In the genomic region with DNA sequence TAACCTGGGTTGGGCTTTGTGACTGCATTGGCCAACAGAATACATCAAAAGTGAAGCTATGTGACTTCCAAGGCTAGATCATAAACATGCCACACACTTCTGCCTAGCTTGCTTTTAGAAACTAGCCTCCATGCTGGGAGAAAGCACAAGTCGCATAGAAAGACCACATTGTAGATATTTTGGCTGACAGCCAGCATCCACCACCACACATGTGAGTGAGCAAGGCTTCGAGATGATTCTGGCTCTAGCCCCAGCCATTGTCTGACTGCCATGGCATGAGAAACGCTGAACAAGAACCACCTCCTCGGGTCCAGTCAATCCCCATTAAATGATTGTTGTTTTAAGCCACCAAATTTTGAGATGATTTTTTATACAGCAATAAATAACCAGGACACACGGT, we compare ENCODE assay signal across 14 cellular contexts. TPM values are rescaled to one million over a fixed set of nuclear protein-coding genes. Genes with fewer than 3 reads are reported as not detected.
DNase-seq lines count a peak whose midpoint lies in the region; ATAC-seq lines count a peak whose summit lies in the region.
"Had no signal": no experiment of that assay in that cellular context is flagged by ENCODE, and none has a peak within 500 bp of the region (broad histone marks: within the 10 kb centered on the region; RNA-seq: fewer than 3 reads in every experiment).

No MANE protein-coding gene starts in this region.

- no peaks in the 10 kb centered on the region for H3K9me3 ChIP-seq in CD8-positive, alpha-beta memory T cell (ENCODE audit: low read length)
- H3K9me3 ChIP-seq: gastrocnemius medialis, left lung, spleen had no signal

- peaks cover 5 to 18% of the 10 kb centered on the region in 2 donors for H3K27me3 Mint-ChIP-seq in CD8-positive, alpha-beta memory T cell
- H3K27me3 Mint-ChIP-seq: activated naive CD8-positive, alpha-beta T cell treated with anti-CD3 and anti-CD28 coated beads for 36 hours had no signal

- no peaks in the 10 kb centered on the region for H3K36me3 ChIP-seq in CD8-positive, alpha-beta memory T cell (ENCODE audit: insufficient read depth, low read length)
- H3K36me3 ChIP-seq: gastrocnemius medialis, left lung, spleen had no signal

- no peak overlapping the region for H3K4me3 Mint-ChIP-seq in CD8-positive, alpha-beta memory T cell
- H3K4me3 Mint-ChIP-seq: activated naive CD8-positive, alpha-beta T cell treated with anti-CD3 and anti-CD28 coated beads for 36 hours had no signal

- DNase-seq in NCI-H1092 treated with DMSO at 0.1 percent for 48 hours (lab: John Stamatoyannopoulos, UW) (peak; percentile 2), NCI-H1092 (lab: John Stamatoyannopoulos, UW) (no peak), NCI-H1105 (lab: John Stamatoyannopoulos, UW) (peak; percentile 5), brain pericyte (ENCODE audit: low read depth, low spot score) (peak; percentile 50), midbrain (lab: John Stamatoyannopoulos, UW) (peak; percentile 41)
- DNase-seq in CD8-positive, alpha-beta memory T cell, result no peak
- DNase-seq: 8988T; activated naive CD8-positive, alpha-beta T cell treated with anti-CD3 and anti-CD28 coated beads for 36 hours; gastrocnemius medialis; left lung; spleen had no signal

- POLR2A ChIA-PET in CD8-positive, alpha-beta memory T cell (lab: Charles Lee), result no interaction called here

- ATAC-seq in HG03045 (IDR thresholded peaks at IDR 0.05; ENCODE audit: unreplicated experiment) (no peak), HG02623 (IDR thresholded peaks at IDR 0.05; ENCODE audit: unreplicated experiment) (no peak)
- ATAC-seq: gastrocnemius medialis, left lung had no signal

- H3K4me1 ChIP-seq in CD8-positive, alpha-beta memory T cell (ENCODE audit: insufficient read depth, low read length), result no peaks in the 10 kb centered on the region

- H3K4me3 ChIP-seq in CD8-positive, alpha-beta memory T cell (ENCODE audit: low read length), result no peak overlapping the region
- H3K4me3 ChIP-seq: gastrocnemius medialis, left lung, spleen had no signal

- no peaks in the 10 kb centered on the region for H3K36me3 Mint-ChIP-seq in CD8-positive, alpha-beta memory T cell
- H3K36me3 Mint-ChIP-seq: activated naive CD8-positive, alpha-beta T cell treated with anti-CD3 and anti-CD28 coated beads for 36 hours had no signal

- no peaks in the 10 kb centered on the region for H3K9me3 Mint-ChIP-seq in CD8-positive, alpha-beta memory T cell
- H3K9me3 Mint-ChIP-seq: activated naive CD8-positive, alpha-beta T cell treated with anti-CD3 and anti-CD28 coated beads for 36 hours had no signal

- no peaks in the 10 kb centered on the region for H3K27me3 ChIP-seq in CD8-positive, alpha-beta memory T cell (ENCODE audit: insufficient read depth, low read length, poor library complexity, severe bottlenecking)
- H3K27me3 ChIP-seq: gastrocnemius medialis, left lung, spleen had no signal

- H3K27ac ChIP-seq in CD8-positive, alpha-beta memory T cell (ENCODE audit: low read depth, low read length), result no peak overlapping the region
- H3K27ac ChIP-seq: gastrocnemius medialis, HL-60, left lung, spleen had no signal

- CTCF ChIA-PET in CD8-positive, alpha-beta memory T cell (lab: Charles Lee), result no interaction called here

- H3K27ac Mint-ChIP-seq in CD8-positive, alpha-beta memory T cell, result no peak overlapping the region
- H3K27ac Mint-ChIP-seq: activated naive CD8-positive, alpha-beta T cell treated with anti-CD3 and anti-CD28 coated beads for 36 hours had no signal

- no peaks in the 10 kb centered on the region for H3K4me1 Mint-ChIP-seq in CD8-positive, alpha-beta memory T cell
- H3K4me1 Mint-ChIP-seq: activated naive CD8-positive, alpha-beta T cell treated with anti-CD3 and anti-CD28 coated beads for 36 hours had no signal

RNA-seq across cellular contexts. Expression of a gene that starts 45.6 kb away (rescaled TPM):
- 100 to 1,000 TPM; 503 to 527 TPM for total RNA-seq in CD8-positive, alpha-beta memory T cell
- polyA plus RNA-seq in CD8-positive, alpha-beta memory T cell, result 815 TPM

Comparison
In these comparisons a context has a peak if more than half of its experiments do, and no peak if none do; other contexts are left out.
1. DNase-seq: peak in NCI-H1092 treated with DMSO at 0.1 percent for 48 hours (single experiment), NCI-H1105 (single experiment), brain pericyte (single experiment) and midbrain (single experiment); none in NCI-H1092 (single experiment) and CD8-positive, alpha-beta memory T cell (0 of 5).